In the genomic region with DNA sequence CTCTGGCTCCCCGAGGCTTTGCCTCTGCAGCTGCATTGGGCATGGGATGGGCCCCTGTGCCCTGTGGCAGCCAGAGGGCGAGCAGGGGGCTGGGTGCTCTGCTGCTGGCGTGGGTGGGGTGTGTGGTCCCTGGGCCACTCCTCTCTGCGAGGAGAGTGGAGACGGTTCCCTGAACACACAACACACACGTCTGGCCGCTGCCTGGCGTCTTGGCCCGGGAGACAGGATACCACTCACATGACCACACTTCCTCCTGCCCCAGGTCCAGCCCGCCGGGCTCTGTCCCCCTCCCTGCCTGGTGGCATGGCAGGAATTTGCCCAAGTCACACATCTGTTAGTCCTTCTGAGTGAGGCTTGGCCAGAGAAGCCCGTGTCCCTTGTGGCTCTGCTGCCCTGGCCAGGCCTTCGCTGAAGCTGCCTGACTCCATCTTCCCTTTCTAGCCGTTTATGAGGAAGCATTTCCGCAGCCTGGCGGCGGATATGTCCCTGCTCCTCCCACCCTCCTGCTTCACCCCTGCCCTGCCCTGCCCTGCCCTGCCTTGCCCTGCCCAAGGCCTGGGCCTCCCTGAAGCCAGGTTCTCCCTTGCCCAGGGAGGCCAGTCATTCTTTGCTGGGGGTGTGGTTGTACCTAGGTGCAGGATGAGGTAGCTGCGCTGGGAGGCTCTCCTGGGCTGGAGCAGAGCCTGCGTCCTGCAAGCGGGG, we compare ENCODE assay signal across 8 cellular contexts. TPM values are rescaled to one million over a fixed set of nuclear protein-coding genes. Genes with fewer than 3 reads are reported as not detected.
DNase-seq lines count a peak whose midpoint lies in the region; ATAC-seq and TF ChIP-seq lines count a peak whose summit lies in the region.

No MANE protein-coding gene starts in this region.

- peaks cover 49% of the 10 kb centered on the region for H3K4me1 ChIP-seq in CD4-positive, CD25-positive, alpha-beta regulatory T cell (ENCODE audit: control insufficient read depth, insufficient read depth, low read length, poor library complexity, severe bottlenecking)
- H3K4me1 ChIP-seq in NT2/D1 (ENCODE audit: insufficient read depth, insufficient read length) = peaks cover 33% of the 10 kb centered on the region
- H3K4me1 ChIP-seq in endocrine pancreas (ENCODE audit: control insufficient read depth, insufficient read depth, low read length) = no peaks in the 10 kb centered on the region
- H3K4me1 ChIP-seq in mesodermal cell (ENCODE audit: control insufficient read depth, insufficient read depth, low read length, poor library complexity, severe bottlenecking) = peaks cover 47% of the 10 kb centered on the region
- peaks cover 50 to 78% (median 69%) of the 10 kb centered on the region in 4 donors for H3K4me1 ChIP-seq in transverse colon

- peaks cover 0 to 53% (median 19%) of the 10 kb centered on the region in 4 donors for H3K4me1 Mint-ChIP-seq in CD4-positive, CD25-positive, alpha-beta regulatory T cell

- no peak overlapping the region for H3K4me3 ChIP-seq in CD4-positive, CD25-positive, alpha-beta regulatory T cell (ENCODE audit: low read depth, low read length)
- no peak overlapping the region for H3K4me3 ChIP-seq in NT2/D1 (ENCODE audit: insufficient read length, low read depth)
- no peak overlapping the region for H3K4me3 ChIP-seq in endocrine pancreas (ENCODE audit: control insufficient read depth, insufficient read depth, low read length)
- H3K4me3 ChIP-seq in mesodermal cell (ENCODE audit: extremely low read depth, insufficient read depth, low read length, poor library complexity, severe bottlenecking) = peak overlapping the region; percentile 82
- peak overlapping the region; percentile 2 to 97 (median 96) for H3K4me3 ChIP-seq in transverse colon

- H3K27me3 ChIP-seq in CD4-positive, CD25-positive, alpha-beta regulatory T cell (ENCODE audit: control insufficient read depth, insufficient read depth, low read length) = no peaks in the 10 kb centered on the region
- H3K27me3 ChIP-seq in NT2/D1 (ENCODE audit: insufficient read depth, insufficient read length) = no peaks in the 10 kb centered on the region
- no peaks in the 10 kb centered on the region for H3K27me3 ChIP-seq in endocrine pancreas (ENCODE audit: control insufficient read depth, insufficient read depth, low read length)
- no peaks in the 10 kb centered on the region for H3K27me3 ChIP-seq in transverse colon

- no peaks in the 10 kb centered on the region for H3K36me3 ChIP-seq in CD4-positive, CD25-positive, alpha-beta regulatory T cell (ENCODE audit: control insufficient read depth, insufficient read depth, low read length)
- H3K36me3 ChIP-seq in NT2/D1 (ENCODE audit: insufficient read depth, insufficient read length, low read length) = peaks cover 47% of the 10 kb centered on the region
- no peaks in the 10 kb centered on the region for H3K36me3 ChIP-seq in endocrine pancreas (ENCODE audit: control insufficient read depth, insufficient read depth, low read length)
- H3K36me3 ChIP-seq in mesodermal cell (ENCODE audit: control insufficient read depth, insufficient read depth, low read length) = peaks cover 53% of the 10 kb centered on the region
- H3K36me3 ChIP-seq in transverse colon = no peaks in the 10 kb centered on the region

- ATAC-seq in CD4-positive, CD25-positive, alpha-beta regulatory T cell (ENCODE audit: low read depth in 2 of 2) = no peak
- ATAC-seq in HG02852 (IDR thresholded peaks at IDR 0.05; ENCODE audit: unreplicated experiment) = no peak

- peaks cover 3% of the 10 kb centered on the region for H3K36me3 Mint-ChIP-seq in CD4-positive, CD25-positive, alpha-beta regulatory T cell

- in situ Hi-C loops in transverse colon (cut with MboI; ENCODE audit: low pct_ligation_motif_present in 1 of 4, low pct_unique_long_range_greater_than_20kb in 1 of 4, low sequenced_read_pairs in 3 of 4) = loop anchor here in 2 of 4 donors (25.0 kb wide), 1 partner anchor 128 kb away; a partner anchor contains a TSS

- no peaks in the 10 kb centered on the region for H3K9me3 Mint-ChIP-seq in CD4-positive, CD25-positive, alpha-beta regulatory T cell

- peak overlapping the region in 2 of 3 donors; percentile 87 to 89 for H3K27ac Mint-ChIP-seq in CD4-positive, CD25-positive, alpha-beta regulatory T cell

- H3K4me3 Mint-ChIP-seq in CD4-positive, CD25-positive, alpha-beta regulatory T cell = peak overlapping the region in 3 of 4 donors; percentile 64 to 77 (median 68)

- no peak for TF ChIP-seq EP300 in transverse colon (IDR thresholded peaks at IDR 0.05; ENCODE audit: low read depth)

- 77 to 87% methylated on average over 15 to 18 of the region's 20 CpGs for WGBS in mesodermal cell (ENCODE audit: insufficient coverage in 2 of 2), 2 experiments
- WGBS in transverse colon (ENCODE audit: low coverage in 1 of 2), 2 donors = 39% methylated on average over 9 of the region's 20 CpGs; no CpG with 5 or more reads in 1 of the 2 donors

- intact Hi-C loops in transverse colon (cut with DNase I; ENCODE audit: low total_unique reads) = no loop called here

- H3K9ac ChIP-seq in NT2/D1 (ENCODE audit: insufficient read length, low read depth) (peak overlapping the region; percentile 64), endocrine pancreas (ENCODE audit: control insufficient read depth, insufficient read depth, low read length) (peak overlapping the region; percentile 74)

- H3K27ac ChIP-seq in CD4-positive, CD25-positive, alpha-beta regulatory T cell (ENCODE audit: insufficient read depth, low read length, poor library complexity, severe bottlenecking) = no peak overlapping the region
- H3K27ac ChIP-seq in mesodermal cell (ENCODE audit: low read depth, low read length, severe bottlenecking) = no peak overlapping the region
- peak overlapping the region; percentile 88 to 98 (median 96) for H3K27ac ChIP-seq in transverse colon

- no peak for DNase-seq in CD4-positive, CD25-positive, alpha-beta regulatory T cell
- DNase-seq in NT2/D1 (ENCODE audit: low read depth, low spot score) (no peak), transverse colon (peak; percentile 92), OCI-M2 (lab: John Stamatoyannopoulos, UW; ENCODE audit: unreplicated experiment) (no peak), T-helper 9 cell (no peak)

- H3K9me3 ChIP-seq in CD4-positive, CD25-positive, alpha-beta regulatory T cell (ENCODE audit: control insufficient read depth in 2 of 2, low read length in 2 of 2) = no peaks in the 10 kb centered on the region
- no peaks in the 10 kb centered on the region for H3K9me3 ChIP-seq in NT2/D1 (ENCODE audit: insufficient read depth, low read length)
- H3K9me3 ChIP-seq in endocrine pancreas (ENCODE audit: control insufficient read depth, low read length) = no peaks in the 10 kb centered on the region
- no peaks in the 10 kb centered on the region for H3K9me3 ChIP-seq in mesodermal cell (ENCODE audit: control insufficient read depth, low read length)
- H3K9me3 ChIP-seq in transverse colon = no peaks in the 10 kb centered on the region

- peaks cover 5% of the 10 kb centered on the region for H3K27me3 Mint-ChIP-seq in CD4-positive, CD25-positive, alpha-beta regulatory T cell

- peak; percentile 67 for TF ChIP-seq POLR2A in transverse colon (IDR thresholded peaks at IDR 0.05)

- peak in 1 of 5 experiments; percentile 29 for TF ChIP-seq CTCF in transverse colon (IDR thresholded peaks at IDR 0.05)

RNA-seq across cellular contexts. Expression of a gene that starts 3.0 kb away (rescaled TPM):
- 55.9 TPM for total RNA-seq in CD4-positive, CD25-positive, alpha-beta regulatory T cell
- 10 to 100 TPM; 15.6 to 19.2 (median 16.2) TPM for polyA plus RNA-seq in CD4-positive, CD25-positive, alpha-beta regulatory T cell
- polyA plus RNA-seq in mesodermal cell (2013, experiment 1 of 2) = 172 TPM
- 147 TPM for polyA plus RNA-seq in mesodermal cell (2013, experiment 2 of 2)
- total RNA-seq in transverse colon = 10 to 100 TPM in 3 of 4 donors, 1 to 10 TPM in 1; 9.8 to 87.5 (median 51.5) TPM

RNA-seq across cellular contexts. Expression of a gene that starts 32.5 kb away (rescaled TPM):
- total RNA-seq in CD4-positive, CD25-positive, alpha-beta regulatory T cell = 118 TPM
- 10 to 100 TPM; 11.0 to 21.3 (median 15.7) TPM for polyA plus RNA-seq in CD4-positive, CD25-positive, alpha-beta regulatory T cell
- polyA plus RNA-seq in mesodermal cell (2013, experiment 1 of 2) = 24.3 TPM
- 19.2 TPM for polyA plus RNA-seq in mesodermal cell (2013, experiment 2 of 2)
- total RNA-seq in transverse colon = 10 to 100 TPM; 23.1 to 43.0 (median 28.8) TPM

Comparison
In these comparisons a context has a peak if more than half of its experiments do, and no peak if none do; other contexts are left out.
1. H3K27ac ChIP-seq: peak in transverse colon (4 of 4); none in CD4-positive, CD25-positive, alpha-beta regulatory T cell (single experiment) and mesodermal cell (single experiment).
2. H3K4me3 ChIP-seq: peak in mesodermal cell (single experiment) and transverse colon (4 of 4); none in CD4-positive, CD25-positive, alpha-beta regulatory T cell (single experiment), NT2/D1 (single experiment) and endocrine pancreas (single experiment).